Comparison of ENCODE assay signal across 26 cellular contexts in genomic region chr6:5632348-5632935, GRCh38.
A peak's percentile ranks its signal among the peaks of the same experiment; 100 is the strongest.
DNase-seq lines count a peak whose midpoint lies in the region; ATAC-seq and TF ChIP-seq lines count a peak whose summit lies in the region.
"Had no signal": no experiment of that assay in that cellular context is flagged by ENCODE, and none has a peak within 500 bp of the region (broad histone marks: within the 10 kb centered on the region; RNA-seq: fewer than 3 reads in every experiment).

No MANE protein-coding gene starts in this region.

- H4K20me1 ChIP-seq in DOHH2 (ENCODE audit: control insufficient read depth, insufficient read depth, low read depth, low read length) = no peaks in the 10 kb centered on the region

- H3K4me1 ChIP-seq in DOHH2 (ENCODE audit: control insufficient read depth, low read length) = peaks cover 56% of the 10 kb centered on the region
- H3K4me1 ChIP-seq: Caco-2 had no signal

- no peaks in the 10 kb centered on the region for H3K36me3 ChIP-seq in DOHH2 (ENCODE audit: control insufficient read depth, low read length)

- H3K36me3 Mint-ChIP-seq in activated naive CD4-positive, alpha-beta T cell treated with anti-CD3 and anti-CD28 coated beads, Interleukin-2, amount 50 U/mL, for 24 hours = peaks cover 15% of the 10 kb centered on the region

- TF ChIP-seq POLR2A in NB4 (IDR thresholded peaks at IDR 0.05; ENCODE audit: extremely low read depth, insufficient read length) = no peak

- H3K9me3 Mint-ChIP-seq in activated naive CD4-positive, alpha-beta T cell treated with anti-CD3 and anti-CD28 coated beads, Interleukin-2, amount 50 U/mL, for 24 hours = no peaks in the 10 kb centered on the region
- H3K9me3 Mint-ChIP-seq: CD4-positive, alpha-beta memory T cell had no signal

- H3K27ac ChIP-seq in DOHH2 (ENCODE audit: low read depth, low read length) = peak overlapping the region; percentile 28; the same call in 1 of the 2 replicates

- peak overlapping the region; percentile 28 for H3K4me2 ChIP-seq in DOHH2 (ENCODE audit: low read length)

- H3K9me3 ChIP-seq in DOHH2 (ENCODE audit: control insufficient read depth, insufficient read depth, low read length) = no peaks in the 10 kb centered on the region
- H3K9me3 ChIP-seq: Caco-2 had no signal

- no peak for TF ChIP-seq CTCF in DOHH2 (IDR thresholded peaks at IDR 0.05; ENCODE audit: low read depth, low read length, poor library complexity, severe bottlenecking)
- TF ChIP-seq CTCF in NB4 (IDR thresholded peaks at IDR 0.05; ENCODE audit: low read depth, low read length) = no peak
- TF ChIP-seq CTCF in fibroblast of mammary gland (conservative IDR thresholded peaks at IDR 0.05; ENCODE audit: control insufficient read depth, insufficient read depth, low read depth, low read length) = no peak

- H3K4me3 ChIP-seq in DOHH2 (ENCODE audit: low read length) (no peak overlapping the region), NB4 (ENCODE audit: low read depth, low read length) (no peak overlapping the region), fibroblast of mammary gland (ENCODE audit: control insufficient read depth, low read depth, low read length) (no peak overlapping the region)
- H3K4me3 ChIP-seq: GM12878 had no signal

- no peak for DNase-seq in activated naive CD4-positive, alpha-beta T cell treated with anti-CD3 and anti-CD28 coated beads, Interleukin-2, amount 50 U/mL, for 16 hours
- DNase-seq in NB4 (ENCODE audit: low read depth) (peak; percentile 23), fibroblast of mammary gland (ENCODE audit: low read depth) (peak; percentile 33), SKM-1 treated with dmso at 0.1 percent for 144 hours (lab: John Stamatoyannopoulos, UW; ENCODE audit: unreplicated experiment) (no peak), NCI-H82 treated with DMSO at 0.1 percent for 48 hours (lab: John Stamatoyannopoulos, UW; ENCODE audit: unreplicated experiment) (no peak)
- DNase-seq: AML-193; C1 segment of cervical spinal cord; Caco-2; CD4-positive, alpha-beta memory T cell; EL; GDM1; HCEC 1CT; KBM-7; MV-4-11; NCI-H1105 treated with DMSO at 0.1 percent for 48 hours; NCI-H146; NCI-H1930; NCI-H2107; NCI-H524; NCI-H748 treated with DMSO at 0.1 percent for 48 hours; PC-3 had no signal

- H3K79me2 ChIP-seq in DOHH2 (ENCODE audit: control insufficient read depth, low read length) = no peaks in the 10 kb centered on the region

- H3K27me3 ChIP-seq in DOHH2 (ENCODE audit: control insufficient read depth, low read length) = no peaks in the 10 kb centered on the region

- H3K4me1 Mint-ChIP-seq in activated naive CD4-positive, alpha-beta T cell treated with anti-CD3 and anti-CD28 coated beads, Interleukin-2, amount 50 U/mL, for 24 hours = peaks cover 33% of the 10 kb centered on the region

- H3K9me2 ChIP-seq in DOHH2 (replicated peaks; ENCODE audit: control insufficient read depth, low read length) = no peaks in the 10 kb centered on the region

- no peak for ATAC-seq in GM21576 (IDR thresholded peaks at IDR 0.05; ENCODE audit: unreplicated experiment)
- ATAC-seq: GM12878, PC-3, SK-N-SH treated with all-trans-retinoic acid at 6 μM for 48 hours had no signal

- no peak overlapping the region for H3K4me3 Mint-ChIP-seq in activated naive CD4-positive, alpha-beta T cell treated with anti-CD3 and anti-CD28 coated beads, Interleukin-2, amount 50 U/mL, for 24 hours
- H3K4me3 Mint-ChIP-seq: CD4-positive, alpha-beta memory T cell had no signal

- no peaks in the 10 kb centered on the region for H3K27me3 Mint-ChIP-seq in activated naive CD4-positive, alpha-beta T cell treated with anti-CD3 and anti-CD28 coated beads, Interleukin-2, amount 50 U/mL, for 24 hours
- H3K27me3 Mint-ChIP-seq: CD4-positive, alpha-beta memory T cell had no signal

- H3K27ac Mint-ChIP-seq in activated naive CD4-positive, alpha-beta T cell treated with anti-CD3 and anti-CD28 coated beads, Interleukin-2, amount 50 U/mL, for 24 hours = peak overlapping the region; percentile 60
- H3K27ac Mint-ChIP-seq: CD4-positive, alpha-beta memory T cell had no signal

- H3F3A ChIP-seq in DOHH2 (ENCODE audit: control insufficient read depth, insufficient read depth) = peaks cover 7% of the 10 kb centered on the region

Comparison
In these comparisons a context has a peak if more than half of its experiments do, and no peak if none do; other contexts are left out.
1. DNase-seq: peak in NB4 (single experiment) and fibroblast of mammary gland (single experiment); none in activated naive CD4-positive, alpha-beta T cell treated with anti-CD3 and anti-CD28 coated beads, Interleukin-2, amount 50 U/mL, for 16 hours (single experiment), SKM-1 treated with dmso at 0.1 percent for 144 hours (single experiment) and NCI-H82 treated with DMSO at 0.1 percent for 48 hours (single experiment).